11 cellular contexts compared by ENCODE assay signal in genomic region chr17:76365256-76365903, GRCh38. TPM values are rescaled to one million over a fixed set of nuclear protein-coding genes. Genes with fewer than 3 reads are reported as not detected.
DNase-seq lines count a peak whose midpoint lies in the region; FAIRE-seq and TF ChIP-seq lines count a peak whose summit lies in the region.
"Had no signal": no experiment of that assay in that cellular context is flagged by ENCODE, and none has a peak within 500 bp of the region (broad histone marks: within the 10 kb centered on the region; RNA-seq: fewer than 3 reads in every experiment).

No MANE protein-coding gene starts in this region.

- H4K20me1 ChIP-seq in keratinocyte (ENCODE audit: control insufficient read depth, extremely low read depth, insufficient read depth, low read length): no peaks in the 10 kb centered on the region

- H3K36me3 ChIP-seq in keratinocyte (ENCODE audit: control insufficient read depth in 2 of 2, extremely low read depth in 1 of 2, insufficient read depth in 2 of 2, low read length in 2 of 2): no peaks in the 10 kb centered on the region

- POLR2A ChIA-PET in AG04449 (lab: Yijun Ruan, JAX): no interaction called here

- no peaks in the 10 kb centered on the region for H3K9me3 Mint-ChIP-seq in activated T-helper 2 cell treated with anti-CD3 and anti-CD28 coated beads, Interferon-gamma antibody, Interleukin-2, Interleukin-4, amounts not matched to agents 10 μg/mL and 5 μg/mL and 100 μg/mL, durations not matched to agents 14 hours and 24 hours and 36 hours
- H3K9me3 Mint-ChIP-seq: activated T-cell treated with anti-CD3 and anti-CD28 coated beads, Interleukin-2, amount 50 U/mL, for 24 hours had no signal

- H3K4me3 Mint-ChIP-seq in activated T-helper 2 cell treated with anti-CD3 and anti-CD28 coated beads, Interferon-gamma antibody, Interleukin-2, Interleukin-4, amounts not matched to agents 10 μg/mL and 5 μg/mL and 100 μg/mL, durations not matched to agents 14 hours and 24 hours and 36 hours (ENCODE audit: low read depth): no peak overlapping the region
- H3K4me3 Mint-ChIP-seq: activated T-cell treated with anti-CD3 and anti-CD28 coated beads, Interleukin-2, amount 50 U/mL, for 24 hours; B cell had no signal

- in situ Hi-C loops in GM13977 (cut with MboI; ENCODE audit: low pct_unique_long_range_greater_than_20kb, low sequenced_read_pairs, unreplicated experiment): no loop called here

- no peak overlapping the region for H3K4me2 ChIP-seq in keratinocyte (ENCODE audit: control insufficient read depth, extremely low read depth, insufficient read depth, low read depth, low read length)

- H3K27ac ChIP-seq in VCaP (no peak overlapping the region), keratinocyte (ENCODE audit: control insufficient read depth, insufficient read depth, low read length) (no peak overlapping the region)

- no peaks in the 10 kb centered on the region for H3K27me3 ChIP-seq in keratinocyte (ENCODE audit: control insufficient read depth, extremely low read depth, insufficient read depth, low read length)

- no peaks in the 10 kb centered on the region for H3K36me3 Mint-ChIP-seq in activated T-helper 2 cell treated with anti-CD3 and anti-CD28 coated beads, Interferon-gamma antibody, Interleukin-2, Interleukin-4, amounts not matched to agents 10 μg/mL and 5 μg/mL and 100 μg/mL, durations not matched to agents 14 hours and 24 hours and 36 hours (ENCODE audit: low read depth)

- H2AFZ ChIP-seq in keratinocyte (ENCODE audit: control insufficient read depth, low read length): no peak overlapping the region

- peak; percentile 6 for TF ChIP-seq CTCF in AG04449 (IDR thresholded peaks at IDR 0.05; ENCODE audit: insufficient read depth, low read length, missing control alignments)
- TF ChIP-seq CTCF in GM13977 (IDR thresholded peaks at IDR 0.05; ENCODE audit: extremely low read depth, insufficient read depth, missing control alignments): peak; percentile 52
- peak; percentile 65 for TF ChIP-seq CTCF in VCaP (conservative IDR thresholded peaks at IDR 0.05)
- peak; percentile 34 to 50 (median 49) for TF ChIP-seq CTCF in keratinocyte (optimal IDR thresholded peaks at IDR 0.05 in 1 of 3, IDR thresholded peaks at IDR 0.05 in 1 of 3, conservative IDR thresholded peaks at IDR 0.05 in 1 of 3; ENCODE audit: extremely low read depth in 1 of 3, insufficient read depth in 2 of 3, low read length in 3 of 3)

- DNase-seq in AG04449 (ENCODE audit: low read depth, low spot score) (no peak), GM13977 (ENCODE audit: low spot score) (no peak), keratinocyte (ENCODE audit: low read depth, low spot score) (no peak), RKO (ENCODE audit: low spot score) (no peak), RPMI8226 (no peak)
- no peak for DNase-seq in effector CD4-positive, alpha-beta T cell
- DNase-seq in activated T-helper 2 cell treated with anti-CD3 and anti-CD28 coated beads, Interferon-gamma antibody, Interleukin-2, Interleukin-4, amounts not matched to agents 10 μg/mL and 5 μg/mL and 100 μg/mL, durations not matched to agents 14 hours and 24 hours and 36 hours (ENCODE audit: low spot score): no peak
- DNase-seq: activated T-cell treated with anti-CD3 and anti-CD28 coated beads, Interleukin-2, amount 50 U/mL, for 24 hours; NCI-H1436 had no signal

- intact Hi-C loops in activated T-helper 2 cell treated with anti-CD3 and anti-CD28 coated beads, Interferon-gamma antibody, Interleukin-2, Interleukin-4, amounts not matched to agents 10 μg/mL and 5 μg/mL and 100 μg/mL, durations not matched to agents 14 hours and 24 hours and 36 hours (cut with micrococcal nuclease): no loop called here

- H3K4me1 Mint-ChIP-seq in activated T-helper 2 cell treated with anti-CD3 and anti-CD28 coated beads, Interferon-gamma antibody, Interleukin-2, Interleukin-4, amounts not matched to agents 10 μg/mL and 5 μg/mL and 100 μg/mL, durations not matched to agents 14 hours and 24 hours and 36 hours (ENCODE audit: low read depth): no peaks in the 10 kb centered on the region
- H3K4me1 Mint-ChIP-seq: B cell had no signal

- H3K79me2 ChIP-seq in keratinocyte (ENCODE audit: control insufficient read depth, insufficient read depth, low read length): no peaks in the 10 kb centered on the region

- no peaks in the 10 kb centered on the region for H3K9me1 ChIP-seq in keratinocyte (ENCODE audit: control insufficient read depth, extremely low read depth, insufficient read depth, low read length)

- dilution Hi-C loops in keratinocyte (cut with MboI; ENCODE audit: extremely low pct_ligation_motif_present, low sequenced_read_pairs): no loop called here

- H3K9me3 ChIP-seq in keratinocyte (ENCODE audit: control insufficient read depth, low read depth, low read length): no peaks in the 10 kb centered on the region

- H3K27ac Mint-ChIP-seq in activated T-helper 2 cell treated with anti-CD3 and anti-CD28 coated beads, Interferon-gamma antibody, Interleukin-2, Interleukin-4, amounts not matched to agents 10 μg/mL and 5 μg/mL and 100 μg/mL, durations not matched to agents 14 hours and 24 hours and 36 hours: no peak overlapping the region
- H3K27ac Mint-ChIP-seq: activated T-cell treated with anti-CD3 and anti-CD28 coated beads, Interleukin-2, amount 50 U/mL, for 24 hours; B cell had no signal

- no peak overlapping the region for H3K9ac ChIP-seq in keratinocyte (ENCODE audit: control insufficient read depth, extremely low read depth, insufficient read depth, low read length)

- CTCF ChIA-PET in AG04449 (lab: Yijun Ruan, JAX): interaction anchor here (0.7 to 13.3 kb wide), 9 partner anchors 10 to 33 kb away, joined by 3 to 186 read pairs (median 6); partner anchors contain the start of genes PRPSAP1 and SPHK1

- H3K4me3 ChIP-seq in AG04449 (ENCODE audit: low read depth, low read length) (no peak overlapping the region), keratinocyte (ENCODE audit: control insufficient read depth in 2 of 3, extremely low read depth in 1 of 3, insufficient read depth in 2 of 3, low read depth in 1 of 3, low read length in 3 of 3) (no peak overlapping the region)

- peak; percentile 23 for FAIRE-seq in keratinocyte (lab: Jason Lieb, UNC)

- H3K4me1 ChIP-seq in keratinocyte (ENCODE audit: control insufficient read depth, extremely low read depth, insufficient read depth, low read length): peaks cover 20% of the 10 kb centered on the region

- H3K27me3 Mint-ChIP-seq in activated T-helper 2 cell treated with anti-CD3 and anti-CD28 coated beads, Interferon-gamma antibody, Interleukin-2, Interleukin-4, amounts not matched to agents 10 μg/mL and 5 μg/mL and 100 μg/mL, durations not matched to agents 14 hours and 24 hours and 36 hours (ENCODE audit: low read depth): no peaks in the 10 kb centered on the region
- H3K27me3 Mint-ChIP-seq: activated T-cell treated with anti-CD3 and anti-CD28 coated beads, Interleukin-2, amount 50 U/mL, for 24 hours had no signal

RNA-seq across cellular contexts. Expression of gene PRPSAP1, which starts 11.7 kb away (rescaled TPM):
- polyA plus RNA-seq in keratinocyte: 41.7 to 76.4 TPM (median 51.4 TPM) in 3 replicates
- 10.8 TPM for polyA plus RNA-seq in keratinocyte (2011; ENCODE audit: low read depth)
- 44.7 and 45.1 TPM in 2 replicates for polyA plus RNA-seq in keratinocyte (2011; cell fraction: cytosol; rRNA removed)
- polyA plus RNA-seq in keratinocyte (2011; cell fraction: nucleus; rRNA removed): 82.7 and 84.6 TPM in 2 replicates
- 29.8 and 39.2 TPM in 2 replicates for polyA plus RNA-seq in keratinocyte (2012; ENCODE audit: low replicate concordance)
- polyA minus RNA-seq in keratinocyte: 26.4 to 62.1 TPM (median 61.3 TPM) in 3 replicates
- 37.6 TPM for polyA minus RNA-seq in keratinocyte (2011; cell fraction: cytosol; rRNA and poly(A)+ RNA removed)
- polyA minus RNA-seq in keratinocyte (2011; cell fraction: nucleus; rRNA and poly(A)+ RNA removed): 30.5 and 58.3 TPM in 2 replicates
- 48.2 and 49.9 TPM in 2 replicates for total RNA-seq in activated T-helper 2 cell treated with anti-CD3 and anti-CD28 coated beads, Interferon-gamma antibody, Interleukin-2, Interleukin-4, amounts not matched to agents 10 μg/mL and 5 μg/mL and 100 μg/mL, durations not matched to agents 14 hours and 24 hours and 36 hours

RNA-seq across cellular contexts. Expression of gene SPHK1, which starts 19.0 kb away (rescaled TPM):
- polyA plus RNA-seq in keratinocyte: 50.2 to 113 TPM (median 84.7 TPM) in 3 replicates
- polyA plus RNA-seq in keratinocyte (2011; ENCODE audit: low read depth): 4.9 TPM
- polyA plus RNA-seq in keratinocyte (2011; cell fraction: cytosol; rRNA removed): 41.7 and 116 TPM in 2 replicates
- 179 and 247 TPM in 2 replicates for polyA plus RNA-seq in keratinocyte (2011; cell fraction: nucleus; rRNA removed)
- polyA plus RNA-seq in keratinocyte (2012; ENCODE audit: low replicate concordance): 23.9 and 135 TPM in 2 replicates
- 27.7 to 97.1 TPM (median 35.6 TPM) in 3 replicates for polyA minus RNA-seq in keratinocyte
- polyA minus RNA-seq in keratinocyte (2011; cell fraction: cytosol; rRNA and poly(A)+ RNA removed): 66.0 TPM
- polyA minus RNA-seq in keratinocyte (2011; cell fraction: nucleus; rRNA and poly(A)+ RNA removed): 47.3 and 50.2 TPM in 2 replicates
- 16.0 and 16.4 TPM in 2 replicates for total RNA-seq in activated T-helper 2 cell treated with anti-CD3 and anti-CD28 coated beads, Interferon-gamma antibody, Interleukin-2, Interleukin-4, amounts not matched to agents 10 μg/mL and 5 μg/mL and 100 μg/mL, durations not matched to agents 14 hours and 24 hours and 36 hours

RNA-seq across cellular contexts. Expression of gene QRICH2, which starts 57.3 kb away (rescaled TPM):
- polyA plus RNA-seq in keratinocyte: 1.1 to 4.8 TPM (median 1.6 TPM) in 3 replicates
- polyA plus RNA-seq in keratinocyte (2011; ENCODE audit: low read depth): 2.3 TPM
- polyA plus RNA-seq in keratinocyte (2011; cell fraction: cytosol; rRNA removed): 0.62 and 1.3 TPM in 2 replicates
- 11.1 and 14.7 TPM in 2 replicates for polyA plus RNA-seq in keratinocyte (2011; cell fraction: nucleus; rRNA removed)
- polyA plus RNA-seq in keratinocyte (2012; ENCODE audit: low replicate concordance): 1.3 and 2.2 TPM in 2 replicates
- 1.7 to 11.3 TPM (median 9.9 TPM) in 3 replicates for polyA minus RNA-seq in keratinocyte
- 2.1 TPM for polyA minus RNA-seq in keratinocyte (2011; cell fraction: cytosol; rRNA and poly(A)+ RNA removed)
- 5.6 and 9.3 TPM in 2 replicates for polyA minus RNA-seq in keratinocyte (2011; cell fraction: nucleus; rRNA and poly(A)+ RNA removed)
- 1.7 and 2.1 TPM in 2 replicates for total RNA-seq in activated T-helper 2 cell treated with anti-CD3 and anti-CD28 coated beads, Interferon-gamma antibody, Interleukin-2, Interleukin-4, amounts not matched to agents 10 μg/mL and 5 μg/mL and 100 μg/mL, durations not matched to agents 14 hours and 24 hours and 36 hours

Comparison
In these comparisons a context has a peak if more than half of its experiments do, and no peak if none do; other contexts are left out.
1. CTCF ChIP-seq: peak in every context shown above with its lines; median percentile 65 in VCaP; 52 in GM13977; 49 in keratinocyte; 6 in AG04449.